In the genomic region with DNA sequence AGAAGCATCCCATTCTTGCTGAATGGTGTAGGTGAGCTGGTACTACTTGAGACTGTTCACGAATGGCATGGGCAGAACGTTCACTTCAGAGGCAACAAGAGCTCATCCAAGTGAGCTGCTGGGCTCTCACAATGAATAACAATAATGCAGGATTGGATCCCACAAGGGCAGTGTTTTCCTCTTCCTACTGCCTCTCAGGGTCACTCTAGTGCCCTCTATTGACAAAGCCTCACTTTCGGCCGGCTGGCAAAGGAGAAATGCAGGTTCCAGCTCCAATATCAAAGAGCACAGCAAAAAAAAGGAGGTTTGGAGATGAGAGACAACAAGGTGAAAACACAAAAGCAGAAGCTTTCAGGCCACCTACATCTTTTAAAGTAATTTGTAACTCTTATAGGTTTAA, we compare ENCODE assay signal across 10 cellular contexts.
DNase-seq lines count a peak whose midpoint lies in the region; ATAC-seq and TF ChIP-seq lines count a peak whose summit lies in the region.
"Had no signal": no experiment of that assay in that cellular context is flagged by ENCODE, and none has a peak within 500 bp of the region (broad histone marks: within the 10 kb centered on the region; RNA-seq: fewer than 3 reads in every experiment).

No MANE protein-coding gene starts in this region.

- no peak overlapping the region for H3K4ac ChIP-seq in trophoblast cell (ENCODE audit: low read depth, low read length)

- no peak overlapping the region for H2BK120ac ChIP-seq in trophoblast cell (ENCODE audit: insufficient read depth, low read length, poor library complexity)

- no peak overlapping the region for H2AK5ac ChIP-seq in trophoblast cell (ENCODE audit: low read length)

- peak; percentile 37 for TF ChIP-seq CTCF in choroid plexus epithelial cell (conservative IDR thresholded peaks at IDR 0.05; ENCODE audit: low read depth, low read length)

- WGBS in trophoblast cell (ENCODE audit: extremely low coverage, insufficient coverage, insufficient read length) = no CpG with 5 or more reads among the region's 4 CpGs

- no peak overlapping the region for H2BK5ac ChIP-seq in trophoblast cell (ENCODE audit: low read depth, low read length, poor library complexity)

- peak overlapping the region; percentile 74 for H3K9ac ChIP-seq in trophoblast cell (ENCODE audit: low read length)

- H3K9me3 ChIP-seq in MG63 (no peaks in the 10 kb centered on the region; the same call in 1 of the 2 replicates), trophoblast cell (ENCODE audit: insufficient read depth, low read depth, low read length) (no peaks in the 10 kb centered on the region)
- H3K9me3 ChIP-seq: Peyer's patch had no signal

- H3K23ac ChIP-seq in trophoblast cell (ENCODE audit: low read length) = no peak overlapping the region

- no peak overlapping the region for H3K18ac ChIP-seq in trophoblast cell (ENCODE audit: low read length)

- DNase-seq in NCI-H1417 (lab: John Stamatoyannopoulos, UW) = peak in 2 of 3 experiments; percentile 5 to 15
- DNase-seq in NCI-H1417 treated with DMSO at 0.1 percent for 48 hours (lab: John Stamatoyannopoulos, UW) = no peak
- peak; percentile 30 for DNase-seq in MG63
- DNase-seq in choroid plexus epithelial cell (ENCODE audit: low read depth) = no peak
- DNase-seq in trophoblast cell = peak; percentile 15 to 49
- DNase-seq in hippocampal formation (lab: John Stamatoyannopoulos, UW) = no peak
- DNase-seq: activated naive CD4-positive, alpha-beta T cell treated with anti-CD3 and anti-CD28 coated beads, Interleukin-2, amount 10 ng/mL, durations not matched to agents 7 days and 5 days; Peyer's patch had no signal

- H3K27me3 ChIP-seq in MG63 = no peaks in the 10 kb centered on the region
- no peaks in the 10 kb centered on the region for H3K27me3 ChIP-seq in trophoblast cell (ENCODE audit: insufficient read depth, low read length)
- H3K27me3 ChIP-seq: Peyer's patch had no signal

- H2BK12ac ChIP-seq in trophoblast cell (ENCODE audit: low read length) = no peak overlapping the region

- H3K27ac ChIP-seq in trophoblast cell (ENCODE audit: low read depth, low read length) = no peak overlapping the region
- H3K27ac ChIP-seq: Peyer's patch had no signal

- no peak overlapping the region for H3K4me2 ChIP-seq in trophoblast cell (ENCODE audit: low read length)

- H3K14ac ChIP-seq in trophoblast cell (ENCODE audit: low read length) = no peak overlapping the region

- H3K4me1 ChIP-seq in trophoblast cell (ENCODE audit: control insufficient read depth in 1 of 2, insufficient read depth in 2 of 2, low read length in 2 of 2) = no peaks in the 10 kb centered on the region
- H3K4me1 ChIP-seq: Peyer's patch had no signal

- ATAC-seq in HG03097 (IDR thresholded peaks at IDR 0.05; ENCODE audit: low FRiP score, unreplicated experiment) (no peak), HG02610 (IDR thresholded peaks at IDR 0.05; ENCODE audit: unreplicated experiment) (no peak)

- no peaks in the 10 kb centered on the region for H3K79me2 ChIP-seq in trophoblast cell (ENCODE audit: control insufficient read depth, insufficient read depth, low read length, poor library complexity)

- H2AFZ ChIP-seq in trophoblast cell (ENCODE audit: insufficient read depth, low read length, poor library complexity) = no peak overlapping the region

- H3K4me3 ChIP-seq in MG63 (no peak overlapping the region), choroid plexus epithelial cell (ENCODE audit: low read depth, low read length) (no peak overlapping the region), trophoblast cell (ENCODE audit: low read depth, low read length) (no peak overlapping the region)
- H3K4me3 ChIP-seq: Peyer's patch had no signal

- no peak overlapping the region for H4K8ac ChIP-seq in trophoblast cell (ENCODE audit: low read depth, low read length)

- peaks cover 5% of the 10 kb centered on the region for H3K36me3 ChIP-seq in MG63
- H3K36me3 ChIP-seq in trophoblast cell (ENCODE audit: control insufficient read depth in 1 of 2, insufficient read depth in 2 of 2, low read length in 2 of 2) = no peaks in the 10 kb centered on the region
- H3K36me3 ChIP-seq: Peyer's patch had no signal

- no peaks in the 10 kb centered on the region for H3K79me1 ChIP-seq in trophoblast cell (ENCODE audit: low read length)

- no peak overlapping the region for H4K12ac ChIP-seq in trophoblast cell (ENCODE audit: low read depth, low read length)

- no peak overlapping the region for H4K91ac ChIP-seq in trophoblast cell (ENCODE audit: low read depth, low read length)

Comparison
In these comparisons a context has a peak if more than half of its experiments do, and no peak if none do; other contexts are left out.
1. DNase-seq: peak in NCI-H1417 (2 of 3), MG63 (single experiment) and trophoblast cell (2 of 2); none in NCI-H1417 treated with DMSO at 0.1 percent for 48 hours (single experiment), choroid plexus epithelial cell (single experiment) and hippocampal formation (0 of 2).